2 cellular contexts compared by ENCODE assay signal in the genomic region with DNA sequence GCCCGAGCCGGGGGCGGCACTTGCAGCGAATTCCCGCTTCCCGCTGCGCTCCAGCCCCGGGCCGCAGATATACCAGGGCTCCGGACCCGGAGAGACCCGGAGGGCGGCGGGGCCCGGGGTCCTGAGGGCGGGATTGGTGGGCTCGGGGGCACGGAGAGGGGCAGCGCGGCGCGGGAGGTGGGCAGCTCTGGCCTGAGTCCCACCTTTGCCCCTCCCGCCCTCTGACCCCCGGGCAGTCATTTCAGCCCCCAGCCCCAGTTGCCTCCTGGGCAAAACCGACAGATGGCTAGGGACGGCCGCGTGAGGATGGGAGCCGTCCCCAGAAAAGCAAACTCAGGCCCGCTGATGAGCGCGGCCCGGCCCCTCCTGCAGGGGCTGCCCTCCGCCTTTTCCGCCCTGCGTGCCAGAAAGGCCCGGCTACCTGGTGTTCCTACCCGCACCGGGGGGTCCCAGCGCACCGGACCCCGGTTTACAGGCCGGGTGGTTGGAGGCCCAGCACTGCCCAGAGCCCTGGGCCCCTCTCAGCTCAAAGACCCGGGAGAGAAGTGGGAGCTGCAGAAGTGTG.
A peak's percentile ranks its signal among the peaks of the same experiment; 100 is the strongest.
TF ChIP-seq lines count a peak whose summit lies in the region.

No MANE protein-coding gene starts in this region.

TF ChIP-seq in H1, 55 proteins besides CTCF, POLR2A, EP300 and RAD21 (continues in another document):
- TF ChIP-seq, protein P1, sequence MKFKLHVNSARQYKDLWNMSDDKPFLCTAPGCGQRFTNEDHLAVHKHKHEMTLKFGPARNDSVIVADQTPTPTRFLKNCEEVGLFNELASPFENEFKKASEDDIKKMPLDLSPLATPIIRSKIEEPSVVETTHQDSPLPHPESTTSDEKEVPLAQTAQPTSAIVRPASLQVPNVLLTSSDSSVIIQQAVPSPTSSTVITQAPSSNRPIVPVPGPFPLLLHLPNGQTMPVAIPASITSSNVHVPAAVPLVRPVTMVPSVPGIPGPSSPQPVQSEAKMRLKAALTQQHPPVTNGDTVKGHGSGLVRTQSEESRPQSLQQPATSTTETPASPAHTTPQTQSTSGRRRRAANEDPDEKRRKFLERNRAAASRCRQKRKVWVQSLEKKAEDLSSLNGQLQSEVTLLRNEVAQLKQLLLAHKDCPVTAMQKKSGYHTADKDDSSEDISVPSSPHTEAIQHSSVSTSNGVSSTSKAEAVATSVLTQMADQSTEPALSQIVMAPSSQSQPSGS (IDR thresholded peaks at IDR 0.05; ENCODE audit: low read length) = no peak
- no peak for TF ChIP-seq CHD7 (IDR thresholded peaks at IDR 0.05; ENCODE audit: insufficient replicate concordance, low read length)
- TF ChIP-seq CHD1 (IDR thresholded peaks at IDR 0.05; ENCODE audit: low read depth, low read length) = no peak
- TF ChIP-seq E2F6 (IDR thresholded peaks at IDR 0.05) = peak; percentile 97
- no peak for TF ChIP-seq TBP (IDR thresholded peaks at IDR 0.05; ENCODE audit: low read depth, low read length)
- no peak for TF ChIP-seq SRF (IDR thresholded peaks at IDR 0.05; ENCODE audit: low read depth, low read length)
- no peak for TF ChIP-seq BRCA1 (IDR thresholded peaks at IDR 0.05; ENCODE audit: low read depth, low read length)
- TF ChIP-seq KDM4A (IDR thresholded peaks at IDR 0.05; ENCODE audit: low read depth, low read length, severe bottlenecking) = no peak
- TF ChIP-seq NRF1 (IDR thresholded peaks at IDR 0.05; ENCODE audit: low read depth, low read length) = no peak
- no peak for TF ChIP-seq ZNF274 (IDR thresholded peaks at IDR 0.05; ENCODE audit: borderline replicate concordance, extremely low read depth, low read length)
- no peak for TF ChIP-seq JUN (IDR thresholded peaks at IDR 0.05; ENCODE audit: low read depth, low read length)

TF ChIP-seq in neural cell, 6 proteins besides CTCF, POLR2A, EP300 and RAD21:
- TF ChIP-seq, protein P2, sequence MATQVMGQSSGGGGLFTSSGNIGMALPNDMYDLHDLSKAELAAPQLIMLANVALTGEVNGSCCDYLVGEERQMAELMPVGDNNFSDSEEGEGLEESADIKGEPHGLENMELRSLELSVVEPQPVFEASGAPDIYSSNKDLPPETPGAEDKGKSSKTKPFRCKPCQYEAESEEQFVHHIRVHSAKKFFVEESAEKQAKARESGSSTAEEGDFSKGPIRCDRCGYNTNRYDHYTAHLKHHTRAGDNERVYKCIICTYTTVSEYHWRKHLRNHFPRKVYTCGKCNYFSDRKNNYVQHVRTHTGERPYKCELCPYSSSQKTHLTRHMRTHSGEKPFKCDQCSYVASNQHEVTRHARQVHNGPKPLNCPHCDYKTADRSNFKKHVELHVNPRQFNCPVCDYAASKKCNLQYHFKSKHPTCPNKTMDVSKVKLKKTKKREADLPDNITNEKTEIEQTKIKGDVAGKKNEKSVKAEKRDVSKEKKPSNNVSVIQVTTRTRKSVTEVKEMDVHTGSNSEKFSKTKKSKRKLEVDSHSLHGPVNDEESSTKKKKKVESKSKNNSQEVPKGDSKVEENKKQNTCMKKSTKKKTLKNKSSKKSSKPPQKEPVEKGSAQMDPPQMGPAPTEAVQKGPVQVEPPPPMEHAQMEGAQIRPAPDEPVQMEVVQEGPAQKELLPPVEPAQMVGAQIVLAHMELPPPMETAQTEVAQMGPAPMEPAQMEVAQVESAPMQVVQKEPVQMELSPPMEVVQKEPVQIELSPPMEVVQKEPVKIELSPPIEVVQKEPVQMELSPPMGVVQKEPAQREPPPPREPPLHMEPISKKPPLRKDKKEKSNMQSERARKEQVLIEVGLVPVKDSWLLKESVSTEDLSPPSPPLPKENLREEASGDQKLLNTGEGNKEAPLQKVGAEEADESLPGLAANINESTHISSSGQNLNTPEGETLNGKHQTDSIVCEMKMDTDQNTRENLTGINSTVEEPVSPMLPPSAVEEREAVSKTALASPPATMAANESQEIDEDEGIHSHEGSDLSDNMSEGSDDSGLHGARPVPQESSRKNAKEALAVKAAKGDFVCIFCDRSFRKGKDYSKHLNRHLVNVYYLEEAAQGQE (IDR thresholded peaks at IDR 0.05; ENCODE audit: borderline replicate concordance) = no peak
- TF ChIP-seq TAF1 (IDR thresholded peaks at IDR 0.05; ENCODE audit: low read depth) (no peak), SMC3 (conservative IDR thresholded peaks at IDR 0.05; ENCODE audit: poor library complexity) (no peak), POLR2AphosphoS5 (IDR thresholded peaks at IDR 0.05) (no peak), MXI1 (conservative IDR thresholded peaks at IDR 0.05; ENCODE audit: poor library complexity, severe bottlenecking) (no peak), EZH2 (IDR thresholded peaks at IDR 0.05; ENCODE audit: borderline replicate concordance, insufficient read depth, low read length, poor library complexity, severe bottlenecking) (no peak)
